Comparison of ENCODE assay signal across 15 cellular contexts in the genomic region with DNA sequence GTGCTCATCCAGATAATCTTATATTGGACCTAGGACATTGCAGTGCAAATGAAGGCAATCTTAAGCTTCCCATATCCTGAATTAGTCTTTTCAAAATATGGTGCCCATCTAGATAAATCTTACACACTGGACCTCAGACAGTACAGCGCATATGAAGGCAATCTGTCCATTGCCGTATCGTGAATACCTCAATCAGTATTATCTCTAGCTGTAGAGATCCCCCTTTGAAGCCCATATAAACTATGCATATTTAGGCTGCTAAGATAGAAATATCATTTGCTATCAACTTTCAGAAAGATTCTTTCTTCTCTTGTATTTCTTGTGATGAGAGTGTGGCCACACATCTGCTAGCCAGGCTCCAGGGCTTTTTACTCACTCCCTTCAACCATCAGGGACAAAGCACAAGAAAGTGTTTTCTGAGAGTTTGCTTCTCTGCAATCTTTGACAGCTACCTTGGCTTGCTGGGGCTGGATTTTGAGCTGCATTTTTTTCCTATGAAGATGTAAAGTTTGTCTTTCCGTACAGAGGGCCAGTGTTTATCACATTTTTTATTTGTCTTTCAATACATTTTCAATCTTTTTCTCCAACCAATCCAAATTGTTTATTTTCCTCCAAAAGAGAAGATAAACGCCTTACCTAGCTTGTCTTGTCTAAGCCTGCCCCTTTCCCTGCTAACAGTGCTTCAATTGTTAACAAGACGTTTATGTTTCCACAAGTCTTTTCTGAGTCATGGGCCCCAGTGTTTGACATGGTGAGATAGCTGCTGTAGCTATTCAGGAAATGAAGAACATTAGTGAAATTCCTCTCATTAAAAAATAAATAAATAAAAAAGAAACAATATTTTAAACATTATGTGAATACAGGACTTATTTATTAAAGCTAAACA. TPM values are rescaled to one million over a fixed set of nuclear protein-coding genes. Genes with fewer than 3 reads are reported as not detected.
DNase-seq lines count a peak whose midpoint lies in the region; ATAC-seq, FAIRE-seq and TF ChIP-seq lines count a peak whose summit lies in the region.
"Had no signal": no experiment of that assay in that cellular context is flagged by ENCODE, and none has a peak within 500 bp of the region (broad histone marks: within the 10 kb centered on the region; RNA-seq: fewer than 3 reads in every experiment).

No MANE protein-coding gene starts in this region.

- H4K20me1 ChIP-seq in GM23248 (ENCODE audit: insufficient read depth) (no peaks in the 10 kb centered on the region), fibroblast of lung (ENCODE audit: control insufficient read depth, extremely low read depth, insufficient read depth, low read length) (no peaks in the 10 kb centered on the region)

- TF ChIP-seq CTCF in fibroblast of lung (conservative IDR thresholded peaks at IDR 0.05 in 1 of 2, IDR thresholded peaks at IDR 0.05 in 1 of 2; ENCODE audit: low read depth in 1 of 2, low read length in 2 of 2) (no peak), pancreas (IDR thresholded peaks at IDR 0.05) (no peak), vagina (IDR thresholded peaks at IDR 0.05) (no peak)

- no peak overlapping the region for H2AFZ ChIP-seq in GM23248
- no peak overlapping the region for H2AFZ ChIP-seq in fibroblast of lung (ENCODE audit: low read length)

- H3K4me2 ChIP-seq in GM23248 (ENCODE audit: unreplicated experiment) (peak overlapping the region; percentile 37), fibroblast of lung (ENCODE audit: extremely low read depth, insufficient read depth, low read length) (no peak overlapping the region)

- no peak for FAIRE-seq in pancreas (lab: Jason Lieb, UNC)
- FAIRE-seq: TTC549 had no signal

- DNase-seq in GM23248 (peak; percentile 57), RPMI7951 (ENCODE audit: low read depth) (peak; percentile 42), fibroblast of lung (ENCODE audit: low read depth in 2 of 2) (peak; percentile 65 to 88), pancreas (peak in 1 of 6 donors; percentile 26), nucleus accumbens (lab: John Stamatoyannopoulos, UW) (no peak), vagina (ENCODE audit: extremely low spot score in 2 of 2) (no peak)
- DNase-seq: activated CD8-positive, alpha-beta memory T cell treated with anti-CD3 and anti-CD28 coated beads, Interleukin-2, amount 10 ng/mL, durations not matched to agents 7 days and 5 days; dermis blood vessel endothelial cell; natural killer cell; NCI-H1105 treated with DMSO at 0.1 percent for 48 hours; NCI-H510A had no signal

- intact Hi-C loops in pancreas (cut with DNase I), result no loop called here
- intact Hi-C loops in vagina (cut with DNase I), result no loop called here

- no peak overlapping the region for H3K4me3 ChIP-seq in GM23248
- no peak overlapping the region for H3K4me3 ChIP-seq in fibroblast of lung (replicated peaks in 1 of 4; ENCODE audit: control extremely low read depth in 1 of 4, insufficient read depth in 1 of 4, low read depth in 3 of 4, low read length in 4 of 4)
- H3K4me3 ChIP-seq in pancreas, result no peak overlapping the region
- H3K4me3 ChIP-seq in vagina, result no peak overlapping the region

- H3F3A ChIP-seq in GM23248 (ENCODE audit: insufficient read depth), result no peaks in the 10 kb centered on the region

- H3K9me2 ChIP-seq in GM23248 (ENCODE audit: insufficient read depth), result no peaks in the 10 kb centered on the region

- H3K79me2 ChIP-seq in GM23248 (ENCODE audit: insufficient read depth) (no peaks in the 10 kb centered on the region), fibroblast of lung (ENCODE audit: control insufficient read depth, insufficient read depth, low read length) (no peaks in the 10 kb centered on the region)

- ATAC-seq in pancreas (peak; percentile 67 to 94 (median 88)), HG02623 (IDR thresholded peaks at IDR 0.05; ENCODE audit: unreplicated experiment) (no peak), GM18502 (IDR thresholded peaks at IDR 0.05; ENCODE audit: poor library complexity, unreplicated experiment) (no peak)
- ATAC-seq: activated CD8-positive, alpha-beta memory T cell treated with anti-CD3 and anti-CD28 coated beads, Interleukin-2, amount 10 ng/mL, durations not matched to agents 7 days and 5 days; natural killer cell had no signal

- H3K9me3 ChIP-seq in GM23248 (ENCODE audit: low read depth) (no peaks in the 10 kb centered on the region), fibroblast of lung (ENCODE audit: control insufficient read depth, insufficient read depth, low read depth, low read length) (no peaks in the 10 kb centered on the region), pancreas (no peaks in the 10 kb centered on the region), vagina (no peaks in the 10 kb centered on the region)

- H3K4me1 ChIP-seq in GM23248 (ENCODE audit: insufficient read depth), result 0 out of 2 replicates have a peak, but pooled peaks cover 6% of the 10 kb centered on the region
- peaks cover 3% of the 10 kb centered on the region for H3K4me1 ChIP-seq in fibroblast of lung (ENCODE audit: control insufficient read depth, extremely low read depth, insufficient read depth, low read length)
- peaks cover 0 to 10% (median 8%) of the 10 kb centered on the region in 3 donors for H3K4me1 ChIP-seq in pancreas
- H3K4me1 ChIP-seq in vagina, result no peaks in the 10 kb centered on the region

- in situ Hi-C loops in GM23248 (cut with MboI), result no loop called here

- H3K27ac ChIP-seq in GM23248, result no peak overlapping the region
- no peak overlapping the region for H3K27ac ChIP-seq in fibroblast of lung (ENCODE audit: insufficient read depth, low read length)
- H3K27ac ChIP-seq in pancreas, result peak overlapping the region in 1 of 4 donors; percentile 30
- H3K27ac ChIP-seq in vagina, result no peak overlapping the region
- H3K27ac ChIP-seq: HL-60 had no signal

- no peaks in the 10 kb centered on the region for H3K27me3 ChIP-seq in GM23248 (replicated peaks; ENCODE audit: insufficient read depth)
- no peaks in the 10 kb centered on the region for H3K27me3 ChIP-seq in fibroblast of lung (ENCODE audit: control insufficient read depth, insufficient read depth, low read length)
- no peaks in the 10 kb centered on the region for H3K27me3 ChIP-seq in pancreas
- H3K27me3 ChIP-seq in vagina, result no peaks in the 10 kb centered on the region

- no peak overlapping the region for H3K9ac ChIP-seq in GM23248
- no peak overlapping the region for H3K9ac ChIP-seq in fibroblast of lung (ENCODE audit: insufficient read depth, low read length)

- no peak for TF ChIP-seq POLR2A in vagina (IDR thresholded peaks at IDR 0.05)

- WGBS in GM23248 (ENCODE audit: low coverage in 1 of 2, low lambda C conversion rate in 2 of 2, missing lambda C conversion rate in 2 of 2), 2 experiments, result 61 to 65% methylated on average over 6 of the region's 6 CpGs
- 49 to 51% methylated on average over 6 of the region's 6 CpGs for WGBS in pancreas, 2 donors

- H3K36me3 ChIP-seq in GM23248 (ENCODE audit: low read depth), result no peaks in the 10 kb centered on the region
- H3K36me3 ChIP-seq in fibroblast of lung (ENCODE audit: control insufficient read depth, insufficient read depth, low read length), result no peaks in the 10 kb centered on the region
- H3K36me3 ChIP-seq in pancreas, result no peaks in the 10 kb centered on the region
- no peaks in the 10 kb centered on the region for H3K36me3 ChIP-seq in vagina

RNA-seq across cellular contexts. Expression of gene FAT1, which starts 57.6 kb away (rescaled TPM):
- 250 and 261 TPM in 2 replicates for total RNA-seq in GM23248 (2014; rRNA removed; shearing (Covaris generic))
- 53.3 and 54.0 TPM in 2 replicates for polyA plus RNA-seq in GM23248 (2016; fragmentation: Nextera tagmentation; extraction: Ambion mirVana)
- total RNA-seq in RPMI7951 (2014; rRNA removed; shearing (Covaris generic)), result 92.8 and 111 TPM in 2 replicates
- 408 and 729 TPM in 2 replicates for total RNA-seq in fibroblast of lung
- 151 and 188 TPM in 2 replicates for polyA plus RNA-seq in fibroblast of lung
- 109 and 124 TPM in 2 replicates for polyA plus RNA-seq in fibroblast of lung (2012)
- polyA minus RNA-seq in fibroblast of lung (ENCODE audit: low replicate concordance), result 1,250 and 1,562 TPM in 2 replicates
- total RNA-seq in pancreas, result 10 to 100 TPM; 54.8 to 91.6 (median 71.3) TPM
- 10 to 100 TPM; 16.9 to 26.6 TPM for polyA plus RNA-seq in pancreas
- total RNA-seq in vagina, result 47.1 TPM
- total RNA-seq: natural killer cell had no signal

Comparison
In these comparisons a context has a peak if more than half of its experiments do, and no peak if none do; other contexts are left out.
1. DNase-seq: peak in GM23248 (single experiment), RPMI7951 (single experiment) and fibroblast of lung (2 of 2); none in nucleus accumbens (0 of 56) and vagina (0 of 2).
2. ATAC-seq: peak in pancreas (4 of 4); none in HG02623 (single experiment) and GM18502 (single experiment).